In the genomic region with DNA sequence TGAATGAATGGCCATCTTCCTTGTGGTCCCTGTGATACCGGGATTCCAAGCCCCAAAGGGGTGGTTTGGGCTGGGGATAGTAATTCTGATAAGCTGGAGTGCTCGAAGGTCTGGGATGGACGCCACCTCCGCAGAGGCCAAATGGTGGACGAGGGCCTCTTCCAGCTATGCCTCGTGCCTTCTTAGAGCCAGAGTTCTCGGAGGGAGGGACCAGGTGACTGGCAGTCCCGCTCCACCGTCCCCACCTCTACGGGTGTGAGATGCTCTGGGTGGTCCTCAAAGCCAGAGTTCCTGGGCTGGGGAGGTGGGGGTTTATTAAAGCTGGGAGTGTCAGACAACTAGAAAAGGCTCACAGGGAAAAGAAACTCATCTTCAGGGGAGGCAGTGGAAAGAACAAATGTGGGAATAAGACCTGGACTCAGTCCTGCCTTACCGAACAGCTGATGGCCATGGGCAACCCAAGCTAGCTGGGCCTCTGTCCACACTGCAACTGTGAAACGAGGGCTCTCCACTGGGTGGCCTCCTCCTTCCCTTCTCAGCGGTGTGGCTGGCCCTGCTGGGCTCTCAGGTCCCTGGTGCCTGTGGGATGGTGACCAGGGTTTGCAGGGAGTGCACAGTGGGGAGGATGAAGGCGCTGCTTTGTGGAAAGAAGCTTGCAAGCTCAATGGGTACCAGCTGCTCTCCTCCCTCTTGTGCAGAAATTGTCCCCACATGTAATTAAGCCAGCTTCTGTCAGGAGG, we compare ENCODE assay signal across 36 cellular contexts.
A peak's percentile ranks its signal among the peaks of the same experiment; 100 is the strongest.
DNase-seq lines count a peak whose midpoint lies in the region; ATAC-seq, FAIRE-seq and TF ChIP-seq lines count a peak whose summit lies in the region.
"Had no signal": no experiment of that assay in that cellular context is flagged by ENCODE, and none has a peak within 500 bp of the region (broad histone marks: within the 10 kb centered on the region; RNA-seq: fewer than 3 reads in every experiment).

No MANE protein-coding gene starts in this region.

- no peak for ATAC-seq in HG03354 (IDR thresholded peaks at IDR 0.05; ENCODE audit: poor library complexity, severe bottlenecking, unreplicated experiment)
- ATAC-seq: activated naive CD8-positive, alpha-beta T cell treated with anti-CD3 and anti-CD28 coated beads, Interleukin-2, amount 50 U/mL, for 24 hours; foreskin keratinocyte; lower lobe of right lung; natural killer cell; stimulated activated naive CD8-positive, alpha-beta T cell treated with anti-CD3 and anti-CD28 coated beads, Interleukin-15, amount 100 ng/mL, for 72 hours had no signal

- H3K27me3 ChIP-seq in BLaER1: no peaks in the 10 kb centered on the region
- H3K27me3 ChIP-seq: esophagus squamous epithelium, foreskin keratinocyte, heart left ventricle, spleen, tibial artery had no signal

- peak overlapping the region; percentile 95 for H3K4me2 ChIP-seq in BLaER1
- H3K4me2 ChIP-seq: A549 had no signal

- H3K9me3 Mint-ChIP-seq in dendritic cell treated with granulocyte-macrophage colony-stimulating factor and Interleukin-4, amounts not matched to agents 40 ng/mL and 50 ng/mL, for 4 days: peaks cover 2% of the 10 kb centered on the region
- H3K9me3 Mint-ChIP-seq: activated naive CD8-positive, alpha-beta T cell treated with anti-CD3 and anti-CD28 coated beads, Interleukin-2, amount 50 U/mL, for 24 hours; CD8-positive, alpha-beta memory T cell; natural killer cell had no signal

- no peak for FAIRE-seq in HTR-8/SVneo (lab: Jason Lieb, UNC)
- FAIRE-seq: A549, astrocyte, endometrium, H54, RCC 7860 had no signal

- H3K4me1 ChIP-seq in BLaER1 (peaks cover 86% of the 10 kb centered on the region), HEK293 (ENCODE audit: control insufficient read depth, insufficient read depth, low read length) (no peaks in the 10 kb centered on the region; the same call in 1 of the 2 replicates)
- H3K4me1 ChIP-seq: A549 had no signal

- H3K4me1 Mint-ChIP-seq in dendritic cell treated with granulocyte-macrophage colony-stimulating factor and Interleukin-4, amounts not matched to agents 40 ng/mL and 50 ng/mL, for 4 days (ENCODE audit: low read depth): peaks cover 64% of the 10 kb centered on the region

- peaks cover 33% of the 10 kb centered on the region for H4K20me1 ChIP-seq in BLaER1

- POLR2A ChIA-PET in HEK293 (lab: Yijun Ruan, JAX): no interaction called here

- H3K36me3 ChIP-seq in BLaER1 (no peaks in the 10 kb centered on the region; the same call in 1 of the 2 replicates), HEK293 (ENCODE audit: control insufficient read depth in 2 of 2, insufficient read depth in 1 of 2, low read length in 2 of 2) (peaks cover 0 to 14% of the 10 kb centered on the region in 2 experiments; a peak in 1 of 3 replicates)

- DNase-seq in posterior vena cava (ENCODE audit: low spot score) (peak; percentile 75), SKM-1 (lab: John Stamatoyannopoulos, UW; ENCODE audit: unreplicated experiment) (no peak), AG08396 (ENCODE audit: low spot score) (no peak), HTR-8/SVneo (ENCODE audit: insufficient read length, low spot score) (no peak)
- DNase-seq: activated CD4-positive, alpha-beta T cell treated with anti-CD3 and anti-CD28 coated beads for 48 hours; activated gamma-delta T cell treated with Interleukin-2 at 50 U/mL for 16 hours; activated naive CD8-positive, alpha-beta T cell treated with anti-CD3 and anti-CD28 coated beads, Interleukin-2, amount 50 U/mL, for 24 hours; activated T-cell treated with anti-CD3 and anti-CD28 coated beads, Interleukin-2, amount 50 U/mL, for 1 hour; AML-193; CD8-positive, alpha-beta memory T cell; central memory CD4-positive, alpha-beta T cell; dermis blood vessel endothelial cell; DMS 273 treated with DMSO at 0.1 percent for 48 hours; esophagus squamous epithelium; foreskin keratinocyte; heart left ventricle; lower lobe of right lung; natural killer cell; NCI-H1694; NCI-H446 treated with DMSO at 0.1 percent for 48 hours; NCI-H82; SIG-M5; spleen; stimulated activated CD4-positive, alpha-beta T cell treated with anti-CD3 and anti-CD28 coated beads, Interleukin-2, amount 100 ng/mL, for 24 hours; stimulated activated CD8-positive, alpha-beta memory T cell treated with anti-CD3 and anti-CD28 coated beads, Interleukin-4, amount 100 ng/mL, for 48 hours; stimulated activated naive CD8-positive, alpha-beta T cell treated with anti-CD3 and anti-CD28 coated beads, Interleukin-15, amount 100 ng/mL, for 72 hours; tibial artery had no signal

- no peak overlapping the region; the same call in 1 of the 2 replicates for H3K27ac ChIP-seq in BLaER1
- H3K27ac ChIP-seq in HEK293 (ENCODE audit: extremely low read depth, low read depth, low read length): no peak overlapping the region
- H3K27ac ChIP-seq: A549, foreskin keratinocyte had no signal

- intact Hi-C loops in dendritic cell treated with granulocyte-macrophage colony-stimulating factor and Interleukin-4, amounts not matched to agents 40 ng/mL and 50 ng/mL, for 4 days (cut with micrococcal nuclease): loop anchor here (5.0 kb wide), 1 partner anchor 167 kb away; no protein-coding TSS in a partner anchor
- intact Hi-C loops in posterior vena cava (cut with DNase I): loop anchor here (5.0 to 10.0 kb wide), 2 partner anchors 150 to 182 kb away; a partner anchor contains a TSS

- no peak for TF ChIP-seq CTCF in HEK293 (tag by site-specific recombination; IDR thresholded peaks at IDR 0.05)

- peak overlapping the region; percentile 96 for H3K27ac Mint-ChIP-seq in dendritic cell treated with granulocyte-macrophage colony-stimulating factor and Interleukin-4, amounts not matched to agents 40 ng/mL and 50 ng/mL, for 4 days
- H3K27ac Mint-ChIP-seq: activated naive CD8-positive, alpha-beta T cell treated with anti-CD3 and anti-CD28 coated beads, Interleukin-2, amount 50 U/mL, for 24 hours had no signal

- no peak overlapping the region for H3K4me3 Mint-ChIP-seq in dendritic cell treated with granulocyte-macrophage colony-stimulating factor and Interleukin-4, amounts not matched to agents 40 ng/mL and 50 ng/mL, for 4 days
- H3K4me3 Mint-ChIP-seq: activated naive CD8-positive, alpha-beta T cell treated with anti-CD3 and anti-CD28 coated beads, Interleukin-2, amount 50 U/mL, for 24 hours; CD8-positive, alpha-beta memory T cell; natural killer cell had no signal

- H3K9me3 ChIP-seq in BLaER1 (no peaks in the 10 kb centered on the region), HEK293 (ENCODE audit: control insufficient read depth, insufficient read depth, low read depth, low read length) (no peaks in the 10 kb centered on the region)
- H3K9me3 ChIP-seq: esophagus squamous epithelium, heart left ventricle, lower lobe of right lung, spleen, tibial artery had no signal

- H3K36me3 Mint-ChIP-seq in dendritic cell treated with granulocyte-macrophage colony-stimulating factor and Interleukin-4, amounts not matched to agents 40 ng/mL and 50 ng/mL, for 4 days (ENCODE audit: low read depth): peaks cover 37% of the 10 kb centered on the region
- H3K36me3 Mint-ChIP-seq: natural killer cell had no signal

- peaks cover 1% of the 10 kb centered on the region for H3K27me3 Mint-ChIP-seq in dendritic cell treated with granulocyte-macrophage colony-stimulating factor and Interleukin-4, amounts not matched to agents 40 ng/mL and 50 ng/mL, for 4 days
- H3K27me3 Mint-ChIP-seq: activated naive CD8-positive, alpha-beta T cell treated with anti-CD3 and anti-CD28 coated beads, Interleukin-2, amount 50 U/mL, for 24 hours; CD8-positive, alpha-beta memory T cell; stimulated activated naive CD8-positive, alpha-beta T cell treated with anti-CD3 and anti-CD28 coated beads, Interleukin-15, amount 100 ng/mL, for 72 hours had no signal

- H3K9ac ChIP-seq in BLaER1: no peak overlapping the region

- CTCF ChIA-PET in HEK293 (lab: Yijun Ruan, JAX): interaction anchor here (0.6 to 1.1 kb wide), 7 partner anchors 21 to 345 kb away, joined by 3 to 5 read pairs (median 3); a partner anchor contains a TSS

- H3K4me3 ChIP-seq in BLaER1 (no peak overlapping the region), HEK293 (ENCODE audit: low read depth, low read length) (no peak overlapping the region)
- H3K4me3 ChIP-seq: A549, esophagus squamous epithelium, heart left ventricle, lower lobe of right lung, spleen, tibial artery had no signal

TF ChIP-seq in HEK293, 187 proteins besides CTCF, POLR2A, EP300 and RAD21:
- TF ChIP-seq ZIC2 (tag by site-specific recombination; IDR thresholded peaks at IDR 0.05): peak; percentile 77
- TF ChIP-seq ZNF202 (tag by site-specific recombination; IDR thresholded peaks at IDR 0.05; ENCODE audit: borderline replicate concordance): no peak
TF ChIP-seq in HEK293: peak in this region for 1.
